In the genomic region with DNA sequence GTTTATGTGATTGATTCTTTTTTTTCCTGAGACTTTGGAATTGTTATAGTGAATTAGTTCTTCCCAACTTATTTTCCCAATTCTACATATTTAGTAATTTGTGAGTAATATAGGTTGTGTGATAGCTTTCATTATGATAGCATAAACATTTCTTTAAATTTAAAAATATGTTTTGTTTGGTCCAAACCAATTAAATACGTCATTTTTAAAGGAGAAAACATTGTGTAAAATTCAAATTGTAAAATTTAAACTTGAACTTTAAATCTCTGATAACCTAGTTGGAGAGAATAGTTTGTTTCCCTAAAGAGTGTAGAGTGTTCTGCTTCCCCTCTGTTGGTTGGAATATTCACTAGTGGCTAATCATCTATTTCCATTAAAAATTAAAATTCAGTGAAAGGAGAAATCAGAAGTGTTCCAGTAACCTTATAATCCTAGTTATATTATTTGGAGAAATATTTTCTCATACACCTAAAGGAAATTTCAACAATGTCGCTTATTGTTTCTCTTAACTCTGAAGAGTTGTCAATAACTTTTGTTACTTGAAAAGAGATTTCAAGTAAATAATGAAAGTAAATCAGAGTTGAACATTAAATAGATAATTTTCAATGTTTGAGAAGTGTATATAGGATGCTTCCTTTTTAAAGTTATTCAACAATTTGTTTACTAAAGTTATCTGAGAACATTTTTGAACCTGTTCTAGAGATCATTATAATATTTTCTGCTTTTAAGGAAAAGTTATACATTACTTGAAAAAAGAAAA, we compare ENCODE assay signal across 9 cellular contexts. TPM values are rescaled to one million over a fixed set of nuclear protein-coding genes. Genes with fewer than 3 reads are reported as not detected.
DNase-seq lines count a peak whose midpoint lies in the region; ATAC-seq, FAIRE-seq and TF ChIP-seq lines count a peak whose summit lies in the region.
"Had no signal": no experiment of that assay in that cellular context is flagged by ENCODE, and none has a peak within 500 bp of the region (broad histone marks: within the 10 kb centered on the region; RNA-seq: fewer than 3 reads in every experiment).

No MANE protein-coding gene starts in this region.

- H3K79me2 ChIP-seq in HepG2 (ENCODE audit: insufficient read depth, low read length): peaks cover 94% of the 10 kb centered on the region

- FAIRE-seq in HepG2 (lab: Jason Lieb, UNC): no peak

- no peak for TF ChIP-seq CTCF in HepG2 (CRISPR knock-in tag; IDR thresholded peaks at IDR 0.05)
- TF ChIP-seq CTCF in tibial artery (IDR thresholded peaks at IDR 0.05): no peak
- no peak for TF ChIP-seq CTCF in body of pancreas (IDR thresholded peaks at IDR 0.05)

- TF ChIP-seq EP300 in HepG2 (IDR thresholded peaks at IDR 0.05; ENCODE audit: low read depth in 2 of 2, low read length in 2 of 2): no peak
- TF ChIP-seq EP300 in HepG2 (CRISPR knock-in tag; IDR thresholded peaks at IDR 0.05; ENCODE audit: borderline replicate concordance): no peak

- CTCF ChIA-PET in activated naive CD4-positive, alpha-beta T cell treated with anti-CD3 and anti-CD28 coated beads for 36 hours (lab: Charles Lee): interaction anchor here (1.0 kb wide), 1 partner anchor 66 kb away, joined by 3 read pairs; no protein-coding TSS in a partner anchor
- CTCF ChIA-PET in HepG2 (lab: Yijun Ruan, JAX; ENCODE audit: low intra/inter-chr PET ratio, low total read pairs): no interaction called here

- H3K4me3 ChIP-seq in HepG2 (replicated peaks in 1 of 3; ENCODE audit: insufficient read depth in 1 of 3, low read depth in 2 of 3, low read length in 3 of 3) (peak overlapping the region; percentile 94 to 100 (median 99); a peak in 5 of 6 replicates), tibial artery (peak overlapping the region; percentile 75 to 92), body of pancreas (no peak overlapping the region)

- intact Hi-C loops in activated naive CD4-positive, alpha-beta T cell treated with anti-CD3 and anti-CD28 coated beads for 36 hours (cut with micrococcal nuclease): loop anchor here (5.0 to 10.0 kb wide), 8 partner anchors 48 to 1962 kb away; partner anchors contain the start of genes BRIX1, CPLANE1, IL7R and RAD1
- intact Hi-C loops in HepG2 (cut with micrococcal nuclease; ENCODE audit: unreplicated experiment) (loop anchor here (5.0 to 10.0 kb wide), 2 partner anchors 123 to 725 kb away; partner anchors contain the start of genes LMBRD2 and SKP2), tibial artery (cut with DNase I; ENCODE audit: low total_unique reads) (no loop called here), body of pancreas (cut with DNase I) (loop anchor here (10.0 kb wide), 1 partner anchor 65 kb away; no protein-coding TSS in a partner anchor)

- H3K4me3 Mint-ChIP-seq in activated naive CD4-positive, alpha-beta T cell treated with anti-CD3 and anti-CD28 coated beads for 36 hours: peak overlapping the region; percentile 83
- peak overlapping the region; percentile 89 for H3K4me3 Mint-ChIP-seq in activated naive CD8-positive, alpha-beta T cell treated with anti-CD3 and anti-CD28 coated beads, Interleukin-2, amount 50 U/mL, for 24 hours

- H3K36me3 Mint-ChIP-seq in activated naive CD4-positive, alpha-beta T cell treated with anti-CD3 and anti-CD28 coated beads for 36 hours (ENCODE audit: low read depth): peaks cover 14% of the 10 kb centered on the region
- peaks cover 7% of the 10 kb centered on the region for H3K36me3 Mint-ChIP-seq in activated naive CD8-positive, alpha-beta T cell treated with anti-CD3 and anti-CD28 coated beads, Interleukin-2, amount 50 U/mL, for 24 hours (ENCODE audit: low read depth)

- no peak for DNase-seq in activated naive CD4-positive, alpha-beta T cell treated with anti-CD3 and anti-CD28 coated beads for 36 hours
- no peak for DNase-seq in activated naive CD4-positive, alpha-beta T cell treated with anti-CD3 and anti-CD28 coated beads, Interleukin-2, amount 50 U/mL, for 16 hours
- no peak for DNase-seq in activated naive CD8-positive, alpha-beta T cell treated with anti-CD3 and anti-CD28 coated beads, Interleukin-2, amount 50 U/mL, for 24 hours
- DNase-seq in HepG2 (ENCODE audit: low spot score) (no peak), tibial artery (no peak), HK-2 (ENCODE audit: unreplicated experiment) (no peak), body of pancreas (no peak), NCI-H526 treated with DMSO at 0.1 percent for 48 hours (lab: John Stamatoyannopoulos, UW) (no peak)
- DNase-seq: stimulated activated CD4-positive, alpha-beta T cell treated with anti-CD3 and anti-CD28 coated beads, Interleukin-2, amount 100 ng/mL, for 48 hours had no signal

- no TSS peak for BruUV-seq in HepG2 (replicated peaks; lab: Mats Ljungman, UMichigan)

- H4K20me1 ChIP-seq in HepG2 (ENCODE audit: insufficient read depth, low read length): peaks cover 63% of the 10 kb centered on the region

- peak overlapping the region; percentile 86 for H3K4me2 ChIP-seq in HepG2 (ENCODE audit: low read depth, low read length)

- H3K9me3 Mint-ChIP-seq in activated naive CD4-positive, alpha-beta T cell treated with anti-CD3 and anti-CD28 coated beads for 36 hours: no peaks in the 10 kb centered on the region
- no peaks in the 10 kb centered on the region for H3K9me3 Mint-ChIP-seq in activated naive CD8-positive, alpha-beta T cell treated with anti-CD3 and anti-CD28 coated beads, Interleukin-2, amount 50 U/mL, for 24 hours

- ATAC-seq in activated naive CD8-positive, alpha-beta T cell treated with anti-CD3 and anti-CD28 coated beads, Interleukin-2, amount 50 U/mL, for 24 hours: no peak
- ATAC-seq in HepG2 (no peak), body of pancreas (no peak)

- H3K36me3 ChIP-seq in HepG2 (replicated peaks in 1 of 2; ENCODE audit: control insufficient read depth in 1 of 2, insufficient read depth in 2 of 2, low read length in 2 of 2) (no peaks in the 10 kb centered on the region), tibial artery (no peaks in the 10 kb centered on the region), body of pancreas (replicated peaks in 1 of 2; ENCODE audit: insufficient read depth in 1 of 2, low read depth in 2 of 2) (no peaks in the 10 kb centered on the region)

- POLR2A ChIA-PET in HepG2 (lab: Yijun Ruan, JAX): no interaction called here

- H3K9ac ChIP-seq in HepG2 (ENCODE audit: insufficient read depth, low read depth, low read length): peak overlapping the region; percentile 97

- 25% methylated on average over 2 of the region's 2 CpGs for WGBS in HepG2 (ENCODE audit: low lambda C conversion rate)
- WGBS in body of pancreas, 2 donors: 8 to 14% methylated on average over 2 of the region's 2 CpGs

- H3K4me1 ChIP-seq in HepG2 (ENCODE audit: insufficient read depth, low read length): peaks cover 34% of the 10 kb centered on the region
- H3K4me1 ChIP-seq in tibial artery: peaks cover 0 to 62% (median 14%) of the 10 kb centered on the region in 4 donors
- H3K4me1 ChIP-seq in body of pancreas: peaks cover 49% of the 10 kb centered on the region

- no peak for TF ChIP-seq POLR2A in HepG2 (IDR thresholded peaks at IDR 0.05; ENCODE audit: insufficient read depth in 1 of 2, low read depth in 2 of 2, low read length in 2 of 2)
- TF ChIP-seq POLR2A in body of pancreas (IDR thresholded peaks at IDR 0.05): no peak

- TF ChIP-seq RAD21 in HepG2 (CRISPR knock-in tag; IDR thresholded peaks at IDR 0.05): no peak

- no peak overlapping the region for H3K27ac Mint-ChIP-seq in activated naive CD4-positive, alpha-beta T cell treated with anti-CD3 and anti-CD28 coated beads for 36 hours
- H3K27ac Mint-ChIP-seq in activated naive CD8-positive, alpha-beta T cell treated with anti-CD3 and anti-CD28 coated beads, Interleukin-2, amount 50 U/mL, for 24 hours: peak overlapping the region; percentile 98

- no peaks in the 10 kb centered on the region for H3K27me3 Mint-ChIP-seq in activated naive CD4-positive, alpha-beta T cell treated with anti-CD3 and anti-CD28 coated beads for 36 hours (ENCODE audit: low read depth)
- H3K27me3 Mint-ChIP-seq in activated naive CD8-positive, alpha-beta T cell treated with anti-CD3 and anti-CD28 coated beads, Interleukin-2, amount 50 U/mL, for 24 hours: no peaks in the 10 kb centered on the region

- H3K4me1 Mint-ChIP-seq in activated naive CD4-positive, alpha-beta T cell treated with anti-CD3 and anti-CD28 coated beads for 36 hours (ENCODE audit: low read depth): peaks cover 34% of the 10 kb centered on the region
- H3K4me1 Mint-ChIP-seq in activated naive CD8-positive, alpha-beta T cell treated with anti-CD3 and anti-CD28 coated beads, Interleukin-2, amount 50 U/mL, for 24 hours: peaks cover 52% of the 10 kb centered on the region

- in situ Hi-C loops in HepG2 (cut with HindIII; ENCODE audit: extremely low pct_ligation_motif_present, low pct_unique_long_range_greater_than_20kb): no loop called here

- no peak overlapping the region for H2AFZ ChIP-seq in HepG2 (ENCODE audit: low read length)

- no peaks in the 10 kb centered on the region for H3K9me3 ChIP-seq in HepG2 (ENCODE audit: low read length)
- H3K9me3 ChIP-seq in tibial artery: no peaks in the 10 kb centered on the region
- no peaks in the 10 kb centered on the region for H3K9me3 ChIP-seq in body of pancreas

- H3K27ac ChIP-seq in HepG2 (ENCODE audit: extremely low read length, insufficient read depth, low read length): no peak overlapping the region
- H3K27ac ChIP-seq in tibial artery: peak overlapping the region; percentile 95 to 99
- peak overlapping the region in 2 of 4 donors; percentile 94 to 96 for H3K27ac ChIP-seq in body of pancreas

- H3K27me3 ChIP-seq in HepG2 (ENCODE audit: control insufficient read depth in 1 of 2, insufficient read depth in 2 of 2, low read length in 2 of 2) (peaks cover 0 to 3% of the 10 kb centered on the region in 2 experiments; a peak in 1 of 5 replicates), tibial artery (no peaks in the 10 kb centered on the region), body of pancreas (no peaks in the 10 kb centered on the region)

RNA-seq across cellular contexts. Expression of gene NIPBL, which starts 2.9 kb away (rescaled TPM):
- 10 to 100 TPM; 36.7 to 38.3 TPM for total RNA-seq in activated naive CD4-positive, alpha-beta T cell treated with anti-CD3 and anti-CD28 coated beads for 36 hours
- total RNA-seq in HepG2 (2016; rRNA removed; fragmentation: Illumina TruSeq; extraction: Trizol) (12.3 and 30.5 TPM in 2 replicates), body of pancreas (10 to 100 TPM; 29.8 to 38.9 TPM)
- total RNA-seq in HepG2 (2016; cell fraction: cytosol; rRNA removed; fragmentation: Illumina TruSeq; extraction: Trizol; ENCODE audit: low read depth): 24.0 and 27.8 TPM in 2 replicates
- 9.1 and 33.0 TPM in 2 replicates for total RNA-seq in HepG2 (2016; cell fraction: insoluble cytoplasmic fraction; rRNA removed; fragmentation: Illumina TruSeq; extraction: Trizol)
- total RNA-seq in HepG2 (2016; cell fraction: membrane; rRNA removed; fragmentation: Illumina TruSeq; extraction: Trizol): 26.1 and 28.9 TPM in 2 replicates
- 33.1 and 36.7 TPM in 2 replicates for total RNA-seq in HepG2 (2016; cell fraction: nucleus; rRNA removed; fragmentation: Illumina TruSeq; extraction: Trizol)
- 24.1 and 32.3 TPM in 2 replicates for polyA plus RNA-seq in HepG2 (2011; rRNA removed)
- polyA plus RNA-seq in HepG2 (2011; cell fraction: cytosol; rRNA removed): 12.5 and 17.2 TPM in 2 replicates
- 26.2 and 31.4 TPM in 2 replicates for polyA plus RNA-seq in HepG2 (2011; cell fraction: nucleus; rRNA removed)
- polyA plus RNA-seq in HepG2 (2012): 14.9 and 21.2 TPM in 2 replicates
- 0.62 and 0.76 TPM in 2 replicates for polyA plus RNA-seq in HepG2 (2016; cell fraction: cytosol; fragmentation: Illumina TruSeq; extraction: Trizol; ENCODE audit: low read depth)
- polyA plus RNA-seq in HepG2 (2016; cell fraction: insoluble cytoplasmic fraction; fragmentation: Illumina TruSeq; extraction: Trizol; ENCODE audit: low read depth): 34.6 and 35.0 TPM in 2 replicates
- polyA plus RNA-seq in HepG2 (2016; cell fraction: membrane; fragmentation: Illumina TruSeq; extraction: Trizol; ENCODE audit: low read depth): 1.9 and 2.1 TPM in 2 replicates
- 28.9 and 29.4 TPM in 2 replicates for polyA plus RNA-seq in HepG2 (2016; cell fraction: nucleus; fragmentation: Illumina TruSeq; extraction: Trizol; ENCODE audit: insufficient read depth, low read depth)
- polyA minus RNA-seq in HepG2 (2011; rRNA and poly(A)+ RNA removed; ENCODE audit: low replicate concordance): 84.7 and 239 TPM in 2 replicates
- 35.3 and 42.1 TPM in 2 replicates for polyA minus RNA-seq in HepG2 (2011; cell fraction: cytosol; rRNA and poly(A)+ RNA removed)
- polyA minus RNA-seq in HepG2 (2011; cell fraction: nucleus; rRNA and poly(A)+ RNA removed): 159 and 172 TPM in 2 replicates

Comparison
In these comparisons a context has a peak if more than half of its experiments do, and no peak if none do; other contexts are left out.
1. H3K4me3 ChIP-seq: peak in HepG2 (3 of 3) and tibial artery (2 of 2); none in body of pancreas (0 of 2).